Comparison of ENCODE assay signal across 12 cellular contexts in the genomic region with DNA sequence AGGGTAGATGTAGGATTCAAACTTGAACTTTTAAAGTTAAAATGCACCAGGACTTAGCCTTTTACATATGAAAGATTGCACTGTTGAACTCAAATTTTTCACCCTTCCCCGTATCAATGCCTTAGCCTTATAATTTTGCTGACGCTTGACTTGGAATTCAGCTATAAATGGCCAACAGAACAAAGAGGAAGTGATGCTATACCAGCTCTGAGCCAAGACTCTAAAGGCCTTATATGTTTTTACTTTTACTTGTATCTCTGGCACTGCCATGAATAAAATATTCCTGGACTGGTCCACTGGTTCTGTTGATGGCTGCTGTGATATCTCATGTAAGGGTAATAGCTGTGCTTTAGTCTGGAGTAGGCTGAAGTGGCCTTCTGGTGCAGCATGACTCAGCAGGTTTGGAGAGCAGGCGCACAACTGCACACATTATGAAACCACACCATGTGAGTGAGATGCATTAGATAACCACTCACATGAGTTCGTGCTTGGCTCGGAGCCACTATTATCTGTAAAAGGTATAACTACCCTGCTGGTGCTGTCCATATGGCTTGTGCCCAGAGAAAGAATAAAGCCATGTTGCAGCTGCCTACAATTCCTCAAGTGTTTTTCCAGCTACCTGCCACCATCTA. TPM values are rescaled to one million over a fixed set of nuclear protein-coding genes. Genes with fewer than 3 reads are reported as not detected.
A peak's percentile ranks its signal among the peaks of the same experiment; 100 is the strongest.
DNase-seq lines count a peak whose midpoint lies in the region; ATAC-seq and TF ChIP-seq lines count a peak whose summit lies in the region.
"Had no signal": no experiment of that assay in that cellular context is flagged by ENCODE, and none has a peak within 500 bp of the region (broad histone marks: within the 10 kb centered on the region; RNA-seq: fewer than 3 reads in every experiment).

No MANE protein-coding gene starts in this region.

- no peaks in the 10 kb centered on the region for H3K9me3 ChIP-seq in upper lobe of right lung
- H3K9me3 ChIP-seq: ovary had no signal

- H3K4me1 ChIP-seq in upper lobe of right lung: no peaks in the 10 kb centered on the region

- in situ Hi-C loops in GM13976 (cut with MboI; ENCODE audit: low sequenced_read_pairs, unreplicated experiment): no loop called here

- DNase-seq in stimulated activated CD4-positive, alpha-beta T cell treated with anti-CD3 and anti-CD28 coated beads, Interleukin-15, amount 100 ng/mL, for 24 hours: peak; percentile 12
- no peak for DNase-seq in stimulated activated CD4-positive, alpha-beta T cell treated with anti-CD3 and anti-CD28 coated beads, Interleukin-4, amount 100 ng/mL, for 4 hours
- DNase-seq in NCI-H510A treated with DMSO at 0.1 percent for 48 hours (lab: John Stamatoyannopoulos, UW) (peak; percentile 37), epithelial cell of prostate (ENCODE audit: low read depth, low spot score) (peak; percentile 50), upper lobe of right lung (peak; percentile 67), GM13976 (ENCODE audit: low spot score) (no peak)
- DNase-seq: activated B cell treated with CpG ODN at 0.5 μM for 24 hours, anterior cingulate cortex, NCI-H345, ovary had no signal

- peak; percentile 92 for ATAC-seq in upper lobe of right lung
- no peak for ATAC-seq in HG03520 (IDR thresholded peaks at IDR 0.05; ENCODE audit: unreplicated experiment)
- no peak for ATAC-seq in GM21515 (IDR thresholded peaks at IDR 0.05; ENCODE audit: unreplicated experiment)

- TF ChIP-seq CTCF in upper lobe of right lung (IDR thresholded peaks at IDR 0.05) (no peak), GM13976 (IDR thresholded peaks at IDR 0.05; ENCODE audit: borderline replicate concordance, control extremely low read depth, extremely low read depth, insufficient read depth, missing control alignments) (no peak)

- H3K27ac ChIP-seq in epithelial cell of prostate: no peak overlapping the region
- H3K27ac ChIP-seq in upper lobe of right lung: no peak overlapping the region
- H3K27ac ChIP-seq: ovary had no signal

- peaks cover 6% of the 10 kb centered on the region for H3K27me3 ChIP-seq in upper lobe of right lung
- H3K27me3 ChIP-seq: ovary had no signal

- H3K4me3 ChIP-seq in upper lobe of right lung: no peak overlapping the region
- H3K4me3 ChIP-seq: ovary had no signal

- no peaks in the 10 kb centered on the region for H3K36me3 ChIP-seq in upper lobe of right lung
- H3K36me3 ChIP-seq: ovary had no signal

- intact Hi-C loops in upper lobe of right lung (cut with DNase I): no loop called here

RNA-seq across cellular contexts. Expression of gene IER3IP1, which starts 8.4 kb away (rescaled TPM):
- 12.9 TPM for total RNA-seq in upper lobe of right lung

RNA-seq across cellular contexts. Expression of gene HDHD2, which starts 34.2 kb away (rescaled TPM):
- 38.2 TPM for total RNA-seq in upper lobe of right lung

Comparison
In these comparisons a context has a peak if more than half of its experiments do, and no peak if none do; other contexts are left out.
1. DNase-seq: peak in stimulated activated CD4-positive, alpha-beta T cell treated with anti-CD3 and anti-CD28 coated beads, Interleukin-15, amount 100 ng/mL, for 24 hours (single experiment), NCI-H510A treated with DMSO at 0.1 percent for 48 hours (single experiment), epithelial cell of prostate (single experiment) and upper lobe of right lung (single experiment); none in stimulated activated CD4-positive, alpha-beta T cell treated with anti-CD3 and anti-CD28 coated beads, Interleukin-4, amount 100 ng/mL, for 4 hours (0 of 2) and GM13976 (single experiment).